1 cellular context compared by ENCODE assay signal in genomic region chr11:64571410-64572091, GRCh38.
TF ChIP-seq lines count a peak whose summit lies in the region.

No MANE protein-coding gene starts in this region.

TF ChIP-seq in GM12878, 131 proteins besides CTCF, POLR2A, EP300 and RAD21:
- no peak for TF ChIP-seq GABPA (IDR thresholded peaks at IDR 0.05; ENCODE audit: low read depth)
- TF ChIP-seq NFIC (IDR thresholded peaks at IDR 0.05; ENCODE audit: low read depth, low read length): no peak
- no peak for TF ChIP-seq MYB (IDR thresholded peaks at IDR 0.05; ENCODE audit: borderline replicate concordance, low read depth, low read length)
- TF ChIP-seq SREBF2 (IDR thresholded peaks at IDR 0.05; ENCODE audit: low read length): no peak
- no peak for TF ChIP-seq ZNF24 (IDR thresholded peaks at IDR 0.05)
- TF ChIP-seq PAX5 (IDR thresholded peaks at IDR 0.05; ENCODE audit: borderline replicate concordance, low read depth, low read length): no peak
- TF ChIP-seq BHLHE40 (IDR thresholded peaks at IDR 0.05; ENCODE audit: borderline replicate concordance in 1 of 2, low read depth in 2 of 2, low read length in 1 of 2): 0 out of 4 replicates have a peak, but pooled peaks of 1 of the 2 experiments have one; percentile 4
- TF ChIP-seq ZSCAN29 (IDR thresholded peaks at IDR 0.05): no peak
- TF ChIP-seq ATF3 (IDR thresholded peaks at IDR 0.05; ENCODE audit: borderline replicate concordance, extremely low read depth, low read depth, low read length): no peak
- TF ChIP-seq RAD51 (IDR thresholded peaks at IDR 0.05): peak; percentile 33; the same call in 1 of the 2 replicates
- TF ChIP-seq NR2C2 (IDR thresholded peaks at IDR 0.05; ENCODE audit: borderline replicate concordance, control insufficient read depth, insufficient read length, low read depth): no peak
- no peak for TF ChIP-seq RFX5 (IDR thresholded peaks at IDR 0.05; ENCODE audit: low read depth, low read length)
- no peak for TF ChIP-seq RELB (IDR thresholded peaks at IDR 0.05; ENCODE audit: low read depth)
- TF ChIP-seq MAX (IDR thresholded peaks at IDR 0.05; ENCODE audit: low read depth, low read length): no peak
- TF ChIP-seq CHD2 (IDR thresholded peaks at IDR 0.05; ENCODE audit: borderline replicate concordance, low read depth, low read length): no peak
